8 cellular contexts compared by ENCODE assay signal in genomic region chr12:50224026-50224692, GRCh38. TPM values are rescaled to one million over a fixed set of nuclear protein-coding genes. Genes with fewer than 3 reads are reported as not detected.
A peak's percentile ranks its signal among the peaks of the same experiment; 100 is the strongest.
DNase-seq lines count a peak whose midpoint lies in the region; ATAC-seq lines count a peak whose summit lies in the region.

No MANE protein-coding gene starts in this region.

- H3K27ac ChIP-seq in urinary bladder (ENCODE audit: low read depth) = peak overlapping the region; percentile 23

- H3K4me1 Mint-ChIP-seq in activated CD8-positive, alpha-beta T cell treated with anti-CD3 and anti-CD28 coated beads, Interleukin-2, amount 10 ng/mL, durations not matched to agents 7 days and 5 days (ENCODE audit: low read depth) = peaks cover 20% of the 10 kb centered on the region
- peaks cover 0 to 15% of the 10 kb centered on the region in 2 donors for H3K4me1 Mint-ChIP-seq in immature natural killer cell

- no peaks in the 10 kb centered on the region for H3K27me3 Mint-ChIP-seq in activated CD8-positive, alpha-beta T cell treated with anti-CD3 and anti-CD28 coated beads, Interleukin-2, amount 10 ng/mL, durations not matched to agents 7 days and 5 days (ENCODE audit: low read depth)
- H3K27me3 Mint-ChIP-seq in immature natural killer cell (ENCODE audit: low read depth in 3 of 3) = no peaks in the 10 kb centered on the region

- CTCF ChIA-PET in activated CD8-positive, alpha-beta T cell treated with anti-CD3 and anti-CD28 coated beads, Interleukin-2, amount 10 ng/mL, durations not matched to agents 7 days and 5 days (lab: Charles Lee) = interaction anchor here (1.0 to 1.3 kb wide), 4 partner anchors 10 to 257 kb away, joined by 3 read pairs; partner anchors contain the start of gene COX14

- no peaks in the 10 kb centered on the region for H3K9me3 Mint-ChIP-seq in activated CD8-positive, alpha-beta T cell treated with anti-CD3 and anti-CD28 coated beads, Interleukin-2, amount 10 ng/mL, durations not matched to agents 7 days and 5 days (ENCODE audit: insufficient read depth)
- no peaks in the 10 kb centered on the region for H3K9me3 Mint-ChIP-seq in immature natural killer cell

- peak overlapping the region; percentile 56 for H3K27ac Mint-ChIP-seq in activated CD8-positive, alpha-beta T cell treated with anti-CD3 and anti-CD28 coated beads, Interleukin-2, amount 10 ng/mL, durations not matched to agents 7 days and 5 days
- peak overlapping the region in 5 of 6 donors; percentile 44 to 80 (median 67) for H3K27ac Mint-ChIP-seq in immature natural killer cell

- H3K4me3 Mint-ChIP-seq in activated CD8-positive, alpha-beta T cell treated with anti-CD3 and anti-CD28 coated beads, Interleukin-2, amount 10 ng/mL, durations not matched to agents 7 days and 5 days = peak overlapping the region; percentile 35
- H3K4me3 Mint-ChIP-seq in immature natural killer cell = peak overlapping the region in 4 of 5 donors; percentile 40 to 76 (median 60)

- H3K4me3 ChIP-seq in urinary bladder (ENCODE audit: low read depth, low read length) = no peak overlapping the region

- no peaks in the 10 kb centered on the region for H3K4me1 ChIP-seq in urinary bladder (ENCODE audit: insufficient read depth)

- DNase-seq in activated gamma-delta T cell treated with Interleukin-2 at 50 U/mL for 16 hours (peak; percentile 37), activated gamma-delta T cell (lab: John Stamatoyannopoulos, UW) (no peak), NCI-H187 treated with DMSO at 0.1 percent for 48 hours (lab: John Stamatoyannopoulos, UW) (peak; percentile 81), immature natural killer cell (no peak), DMS114 treated with DMSO at 0.1 percent for 48 hours (lab: John Stamatoyannopoulos, UW; ENCODE audit: unreplicated experiment) (no peak), NOMO-1 treated with DMSO at 0.1 percent for 48 hours (lab: John Stamatoyannopoulos, UW; ENCODE audit: unreplicated experiment) (no peak)
- peak; percentile 56 for DNase-seq in activated CD8-positive, alpha-beta T cell treated with anti-CD3 and anti-CD28 coated beads, Interleukin-2, amount 10 ng/mL, durations not matched to agents 7 days and 5 days

- peak; percentile 65 for ATAC-seq in activated CD8-positive, alpha-beta T cell treated with anti-CD3 and anti-CD28 coated beads, Interleukin-2, amount 10 ng/mL, durations not matched to agents 7 days and 5 days

- POLR2A ChIA-PET in activated CD8-positive, alpha-beta T cell treated with anti-CD3 and anti-CD28 coated beads, Interleukin-2, amount 10 ng/mL, durations not matched to agents 7 days and 5 days (lab: Charles Lee) = interaction anchor here (1.0 kb wide), 1 partner anchor 283 kb away, joined by 3 read pairs; no protein-coding TSS in a partner anchor

- H3K36me3 ChIP-seq in urinary bladder (ENCODE audit: insufficient read depth) = peaks cover 2% of the 10 kb centered on the region

- H3K36me3 Mint-ChIP-seq in activated CD8-positive, alpha-beta T cell treated with anti-CD3 and anti-CD28 coated beads, Interleukin-2, amount 10 ng/mL, durations not matched to agents 7 days and 5 days (ENCODE audit: low read depth) = no peaks in the 10 kb centered on the region
- H3K36me3 Mint-ChIP-seq in immature natural killer cell = no peaks in the 10 kb centered on the region

- WGBS in urinary bladder = 76% methylated on average over 2 of the region's 2 CpGs

RNA-seq across cellular contexts. Expression of gene CERS5, which starts 57.0 kb away (rescaled TPM):
- total RNA-seq in activated CD8-positive, alpha-beta T cell treated with anti-CD3 and anti-CD28 coated beads, Interleukin-2, amount 10 ng/mL, durations not matched to agents 7 days and 5 days = 10 to 100 TPM; 38.7 to 40.6 TPM
- polyA plus RNA-seq in immature natural killer cell = 100 to 1,000 TPM in 1 of 3 donors, 10 to 100 TPM in 2; 57.2 to 104 (median 64.0) TPM
- 51.0 TPM for total RNA-seq in urinary bladder
- polyA plus RNA-seq in urinary bladder = 44.7 TPM

RNA-seq across cellular contexts. Expression of gene LIMA1, which starts 59.2 kb away (rescaled TPM):
- 10 to 100 TPM; 19.4 to 19.9 TPM for total RNA-seq in activated CD8-positive, alpha-beta T cell treated with anti-CD3 and anti-CD28 coated beads, Interleukin-2, amount 10 ng/mL, durations not matched to agents 7 days and 5 days
- 10 to 100 TPM in 1 of 3 donors, 1 to 10 TPM in 2; 4.8 to 10.0 (median 7.0) TPM for polyA plus RNA-seq in immature natural killer cell
- total RNA-seq in urinary bladder = 137 TPM
- 47.3 TPM for polyA plus RNA-seq in urinary bladder

Comparison
In these comparisons a context has a peak if more than half of its experiments do, and no peak if none do; other contexts are left out.
1. DNase-seq: peak in activated gamma-delta T cell treated with Interleukin-2 at 50 U/mL for 16 hours (single experiment), NCI-H187 treated with DMSO at 0.1 percent for 48 hours (single experiment) and activated CD8-positive, alpha-beta T cell treated with anti-CD3 and anti-CD28 coated beads, Interleukin-2, amount 10 ng/mL, durations not matched to agents 7 days and 5 days (single experiment); none in activated gamma-delta T cell (single experiment), immature natural killer cell (0 of 3), DMS114 treated with DMSO at 0.1 percent for 48 hours (single experiment) and NOMO-1 treated with DMSO at 0.1 percent for 48 hours (single experiment).